Comparison of ENCODE assay signal across 8 cellular contexts in genomic region chr19:4768934-4769777, GRCh38. TPM values are rescaled to one million over a fixed set of nuclear protein-coding genes. Genes with fewer than 3 reads are reported as not detected.
DNase-seq lines count a peak whose midpoint lies in the region; ATAC-seq and TF ChIP-seq lines count a peak whose summit lies in the region.

No MANE protein-coding gene starts in this region.

- peaks cover 17% of the 10 kb centered on the region for H3K27me3 Mint-ChIP-seq in HFFc6 (ENCODE audit: insufficient read depth)
- H3K27me3 Mint-ChIP-seq in memory B cell: peaks cover 21% of the 10 kb centered on the region

- DNase-seq in AG08396 (ENCODE audit: low spot score) (peak; percentile 86), HFFc6 (peak; percentile 64), NCI-H526 (lab: John Stamatoyannopoulos, UW) (peak; percentile 59 to 81), memory B cell (ENCODE audit: low spot score in 2 of 2) (peak; percentile 74 to 85)
- peak; percentile 36 to 37 for DNase-seq in activated CD8-positive, alpha-beta memory T cell treated with anti-CD3 and anti-CD28 coated beads for 4 hours (ENCODE audit: low read depth in 2 of 2)
- peak; percentile 47 for DNase-seq in stimulated activated CD8-positive, alpha-beta memory T cell treated with anti-CD3 and anti-CD28 coated beads, Interleukin-15, amount 100 ng/mL, for 1 hour (ENCODE audit: low read depth)

- H3K4me1 Mint-ChIP-seq in HFFc6 (ENCODE audit: low read depth) (no peaks in the 10 kb centered on the region; the same call in 1 of the 2 replicates), memory B cell (peaks cover 2% of the 10 kb centered on the region)

- H3K27ac Mint-ChIP-seq in HFFc6 (no peak overlapping the region), memory B cell (no peak overlapping the region)

- no peaks in the 10 kb centered on the region for H3K9me3 ChIP-seq in endocrine pancreas (ENCODE audit: control insufficient read depth, low read length)

- H3K4me3 ChIP-seq in endocrine pancreas (ENCODE audit: control insufficient read depth, insufficient read depth, low read length): peak overlapping the region; percentile 91

- ATAC-seq in memory B cell (ENCODE audit: low read depth): peak; percentile 60
- no peak for ATAC-seq in GM21360 (IDR thresholded peaks at IDR 0.05; ENCODE audit: unreplicated experiment)

- H3K9me3 Mint-ChIP-seq in HFFc6 (peaks cover 6% of the 10 kb centered on the region; the same call in 1 of the 2 replicates), memory B cell (no peaks in the 10 kb centered on the region)

- H3K4me3 Mint-ChIP-seq in HFFc6 (no peak overlapping the region), memory B cell (no peak overlapping the region)

- TF ChIP-seq CTCF in HFFc6 (IDR thresholded peaks at IDR 0.05): no peak

- peaks cover 9% of the 10 kb centered on the region for H3K36me3 ChIP-seq in endocrine pancreas (ENCODE audit: control insufficient read depth, insufficient read depth, low read length)

- H3K27me3 ChIP-seq in endocrine pancreas (ENCODE audit: control insufficient read depth, insufficient read depth, low read length): no peaks in the 10 kb centered on the region

- peaks cover 3% of the 10 kb centered on the region for H3K4me1 ChIP-seq in endocrine pancreas (ENCODE audit: control insufficient read depth, insufficient read depth, low read length)

- peak overlapping the region; percentile 81 for H3K9ac ChIP-seq in endocrine pancreas (ENCODE audit: control insufficient read depth, insufficient read depth, low read length)

- H3K36me3 Mint-ChIP-seq in HFFc6 (ENCODE audit: low read depth): no peaks in the 10 kb centered on the region; the same call in 1 of the 2 replicates
- H3K36me3 Mint-ChIP-seq in memory B cell: no peaks in the 10 kb centered on the region

RNA-seq across cellular contexts. Expression of gene FEM1A, which starts 22.4 kb away (rescaled TPM):
- 10 to 100 TPM in 1 of 6 experiments, 1 to 10 TPM in 5; 8.4 to 10.2 (median 9.0) TPM for total RNA-seq in HFFc6 (2021; fragmentation: NEBNext Ultra II Directional; extraction: Animal tissue kit (Norgen Biotek cat#: 25700))

RNA-seq across cellular contexts. Expression of gene DPP9, which starts 45.5 kb away (rescaled TPM):
- total RNA-seq in HFFc6 (2021; fragmentation: NEBNext Ultra II Directional; extraction: Animal tissue kit (Norgen Biotek cat#: 25700)): 10 to 100 TPM; 68.4 to 82.2 (median 80.1) TPM
